In the genomic region with DNA sequence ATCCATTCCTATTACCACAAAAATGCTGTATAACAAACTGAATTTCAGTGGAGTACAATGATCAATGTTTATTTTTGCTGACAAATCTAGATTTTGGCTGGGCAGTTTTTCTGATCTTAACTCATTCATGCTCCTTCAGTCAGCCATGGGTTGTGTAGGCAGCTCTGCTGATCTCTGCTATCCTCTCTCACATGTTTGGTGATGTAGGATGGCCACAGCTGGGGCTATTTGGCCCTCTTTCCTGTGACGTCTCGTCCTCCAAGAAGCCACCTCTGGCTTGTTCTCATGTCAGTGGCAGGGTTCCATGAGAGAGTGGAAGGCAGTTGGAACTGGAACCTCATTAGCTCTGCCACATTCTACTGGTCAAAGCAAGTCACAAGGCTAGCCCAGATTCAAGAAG, we compare ENCODE assay signal across 15 cellular contexts.
"Had no signal": no experiment of that assay in that cellular context is flagged by ENCODE, and none has a peak within 500 bp of the region (broad histone marks: within the 10 kb centered on the region; RNA-seq: fewer than 3 reads in every experiment).

No MANE protein-coding gene starts in this region.

- H2AFZ ChIP-seq: hepatocyte had no signal

- H3K9me3 ChIP-seq: left lung had no signal

- H3K27me3 ChIP-seq: hepatocyte, left lung had no signal

- H3K4me2 ChIP-seq: hepatocyte had no signal

- H3K4me3 ChIP-seq: hepatocyte, left lung, skin epidermis had no signal

- ATAC-seq: activated CD8-positive, alpha-beta T cell treated with anti-CD3 and anti-CD28 coated beads, Interleukin-2, amount 10 ng/mL, durations not matched to agents 7 days and 5 days; left lung; stimulated activated naive CD8-positive, alpha-beta T cell treated with anti-CD3 and anti-CD28 coated beads, Interleukin-15, Interleukin-2, amounts not matched to agents 100 U/mL and 50 U/mL, for 24 hours had no signal

- H3K36me3 ChIP-seq: left lung had no signal

- DNase-seq: activated CD4-positive, alpha-beta T cell treated with anti-CD3 and anti-CD28 coated beads for 4 hours; activated CD8-positive, alpha-beta memory T cell treated with anti-CD3 and anti-CD28 coated beads, Interleukin-2, amount 50 U/mL, for 4 hours; activated CD8-positive, alpha-beta T cell treated with anti-CD3 and anti-CD28 coated beads, Interleukin-2, amount 10 ng/mL, durations not matched to agents 7 days and 5 days; activated effector memory CD4-positive, alpha-beta T cell treated with anti-CD3 and anti-CD28 coated beads, Interleukin-2, amount 50 U/mL, for 16 hours; activated T-cell treated with anti-CD3 and anti-CD28 coated beads, Interleukin-2, amount 50 U/mL, for 48 hours; amniotic stem cell; cortex of kidney; effector memory CD4-positive, alpha-beta T cell; left lung; mesendoderm; retina; stimulated activated CD4-positive, alpha-beta T cell treated with anti-CD3 and anti-CD28 coated beads, Interleukin-4, amount 100 ng/mL, for 24 hours; stimulated activated naive CD8-positive, alpha-beta T cell treated with anti-CD3 and anti-CD28 coated beads, Interleukin-15, Interleukin-2, amounts not matched to agents 100 U/mL and 50 U/mL, for 24 hours had no signal

- H3K27ac ChIP-seq: hepatocyte, skin epidermis had no signal
